Comparison of ENCODE assay signal across 12 cellular contexts in genomic region chr6:128570439-128571063, GRCh38. TPM values are rescaled to one million over a fixed set of nuclear protein-coding genes. Genes with fewer than 3 reads are reported as not detected.
DNase-seq lines count a peak whose midpoint lies in the region; ATAC-seq and TF ChIP-seq lines count a peak whose summit lies in the region.
"Had no signal": no experiment of that assay in that cellular context is flagged by ENCODE, and none has a peak within 500 bp of the region (broad histone marks: within the 10 kb centered on the region; RNA-seq: fewer than 3 reads in every experiment).

No MANE protein-coding gene starts in this region.

- no peak for TF ChIP-seq POLR2A in upper lobe of left lung (IDR thresholded peaks at IDR 0.05)

- CTCF ChIA-PET in MCF 10A (lab: Yijun Ruan, JAX) = interaction anchor here (0.6 to 0.7 kb wide), 4 partner anchors 60 to 1336 kb away, joined by 3 read pairs; no protein-coding TSS in a partner anchor

- H3K9me3 Mint-ChIP-seq in MCF 10A (ENCODE audit: unreplicated experiment) (no peaks in the 10 kb centered on the region), mesothelial cell of epicardium (peaks cover 11% of the 10 kb centered on the region)
- H3K9me3 Mint-ChIP-seq in activated T-cell treated with anti-CD3 and anti-CD28 coated beads, Interleukin-2, amount 50 U/mL, for 24 hours = no peaks in the 10 kb centered on the region

- no peaks in the 10 kb centered on the region for H3F3A ChIP-seq in MM.1S (ENCODE audit: insufficient read depth, low read length)

- TF ChIP-seq CTCF in MM.1S (IDR thresholded peaks at IDR 0.05; ENCODE audit: low read length) (no peak), MCF 10A (IDR thresholded peaks at IDR 0.05; ENCODE audit: unreplicated experiment) (no peak), mesothelial cell of epicardium (IDR thresholded peaks at IDR 0.05; ENCODE audit: unreplicated experiment) (no peak), upper lobe of left lung (IDR thresholded peaks at IDR 0.05) (no peak)

- DNase-seq in EL = peak; percentile 42
- peak; percentile 11 for DNase-seq in MM.1S
- peak; percentile 32 for DNase-seq in MCF 10A (ENCODE audit: unreplicated experiment)
- no peak for DNase-seq in mesothelial cell of epicardium (ENCODE audit: low spot score in 2 of 2, unreplicated experiment in 2 of 2)
- no peak for DNase-seq in activated T-cell treated with anti-CD3 and anti-CD28 coated beads, Interleukin-2, amount 50 U/mL, for 24 hours
- DNase-seq in D341Med (ENCODE audit: low spot score) = no peak
- DNase-seq in NCI-H2029 treated with DMSO at 0.1 percent for 48 hours (lab: John Stamatoyannopoulos, UW) = no peak
- DNase-seq in upper lobe of left lung = no peak
- DNase-seq: activated CD4-positive, CD25-positive, alpha-beta regulatory T cell; glutamatergic neuron; stimulated activated CD8-positive, alpha-beta memory T cell treated with anti-CD3 and anti-CD28 coated beads, Interleukin-4, amount 100 ng/mL, for 48 hours had no signal

- peak overlapping the region; percentile 43 for H3K4me3 Mint-ChIP-seq in MCF 10A (ENCODE audit: unreplicated experiment)
- H3K4me3 Mint-ChIP-seq in mesothelial cell of epicardium = no peak overlapping the region
- no peak overlapping the region for H3K4me3 Mint-ChIP-seq in activated T-cell treated with anti-CD3 and anti-CD28 coated beads, Interleukin-2, amount 50 U/mL, for 24 hours

- H3K9ac ChIP-seq in MM.1S (ENCODE audit: low read length) = no peak overlapping the region
- H3K9ac ChIP-seq: BLaER1 treated with 17β-estradiol and CSF1 and Interleukin-3, amounts not matched to agents 10 nM and 100 nM had no signal

- peak overlapping the region; percentile 66 for H3K27ac Mint-ChIP-seq in MCF 10A (ENCODE audit: low read depth, unreplicated experiment)
- peak overlapping the region; percentile 76 for H3K27ac Mint-ChIP-seq in mesothelial cell of epicardium
- H3K27ac Mint-ChIP-seq in activated T-cell treated with anti-CD3 and anti-CD28 coated beads, Interleukin-2, amount 50 U/mL, for 24 hours = no peak overlapping the region

- H3K27me3 Mint-ChIP-seq in MCF 10A (ENCODE audit: insufficient read depth, unreplicated experiment) (no peaks in the 10 kb centered on the region), mesothelial cell of epicardium (ENCODE audit: low read depth) (no peaks in the 10 kb centered on the region)
- no peaks in the 10 kb centered on the region for H3K27me3 Mint-ChIP-seq in activated T-cell treated with anti-CD3 and anti-CD28 coated beads, Interleukin-2, amount 50 U/mL, for 24 hours

- H3K79me2 ChIP-seq in MM.1S (ENCODE audit: low read length) = no peaks in the 10 kb centered on the region

- no peaks in the 10 kb centered on the region for H3K4me1 ChIP-seq in MM.1S (ENCODE audit: low read length)
- H3K4me1 ChIP-seq in upper lobe of left lung = no peaks in the 10 kb centered on the region

- no peaks in the 10 kb centered on the region for H3K9me3 ChIP-seq in MM.1S (replicated peaks; ENCODE audit: insufficient read depth, low read length)
- no peaks in the 10 kb centered on the region for H3K9me3 ChIP-seq in upper lobe of left lung
- H3K9me3 ChIP-seq: BLaER1 treated with 17β-estradiol and CSF1 and Interleukin-3, amounts not matched to agents 10 nM and 100 nM had no signal

- H3K4me2 ChIP-seq in MM.1S (ENCODE audit: low read depth, low read length) = no peak overlapping the region
- H3K4me2 ChIP-seq: BLaER1 treated with 17β-estradiol and CSF1 and Interleukin-3, amounts not matched to agents 10 nM and 100 nM had no signal

- H3K27me3 ChIP-seq in MM.1S (replicated peaks; ENCODE audit: insufficient read depth, low read length) (no peaks in the 10 kb centered on the region), upper lobe of left lung (no peaks in the 10 kb centered on the region)
- H3K27me3 ChIP-seq: BLaER1 treated with 17β-estradiol and CSF1 and Interleukin-3, amounts not matched to agents 10 nM and 100 nM had no signal

- no peaks in the 10 kb centered on the region for H3K9me2 ChIP-seq in MM.1S (replicated peaks; ENCODE audit: insufficient read depth, low read length)

- H3K36me3 ChIP-seq in MM.1S (replicated peaks; ENCODE audit: insufficient read depth, low read length) (no peaks in the 10 kb centered on the region), upper lobe of left lung (no peaks in the 10 kb centered on the region)
- H3K36me3 ChIP-seq: BLaER1 treated with 17β-estradiol and CSF1 and Interleukin-3, amounts not matched to agents 10 nM and 100 nM had no signal

- no TSS peak for BruUV-seq in MCF 10A (replicated peaks; lab: Mats Ljungman, UMichigan)

- no peak for TF ChIP-seq EP300 in upper lobe of left lung (IDR thresholded peaks at IDR 0.05)

- peaks cover 34% of the 10 kb centered on the region for H3K4me1 Mint-ChIP-seq in MCF 10A (ENCODE audit: insufficient read depth, unreplicated experiment)
- H3K4me1 Mint-ChIP-seq in mesothelial cell of epicardium = peaks cover 17% of the 10 kb centered on the region
- H3K4me1 Mint-ChIP-seq in activated T-cell treated with anti-CD3 and anti-CD28 coated beads, Interleukin-2, amount 50 U/mL, for 24 hours (ENCODE audit: low read depth) = peaks cover 4% of the 10 kb centered on the region

- no peaks in the 10 kb centered on the region for H4K20me1 ChIP-seq in MM.1S (ENCODE audit: insufficient read depth, low read length)
- H4K20me1 ChIP-seq: BLaER1 treated with 17β-estradiol and CSF1 and Interleukin-3, amounts not matched to agents 10 nM and 100 nM had no signal

- no peak overlapping the region for H3K4me3 ChIP-seq in MM.1S (ENCODE audit: low read length)
- no peak overlapping the region for H3K4me3 ChIP-seq in upper lobe of left lung
- H3K4me3 ChIP-seq: BLaER1 treated with 17β-estradiol and CSF1 and Interleukin-3, amounts not matched to agents 10 nM and 100 nM had no signal

- H3K36me3 Mint-ChIP-seq in MCF 10A (ENCODE audit: insufficient read depth, unreplicated experiment) (peaks cover 7% of the 10 kb centered on the region), mesothelial cell of epicardium (no peaks in the 10 kb centered on the region)
- no peaks in the 10 kb centered on the region for H3K36me3 Mint-ChIP-seq in activated T-cell treated with anti-CD3 and anti-CD28 coated beads, Interleukin-2, amount 50 U/mL, for 24 hours (ENCODE audit: low read depth)

- no peak overlapping the region for H2AFZ ChIP-seq in MM.1S (ENCODE audit: low read length)

- intact Hi-C loops in MCF 10A (cut with micrococcal nuclease) = no loop called here

- WGBS in upper lobe of left lung, 2 donors = 72 to 80% methylated on average over 5 of the region's 5 CpGs

- POLR2A ChIA-PET in MCF 10A (lab: Yijun Ruan, JAX) = interaction anchor here (0.7 to 2.9 kb wide), 6 partner anchors 21 to 50 kb away, joined by 3 to 16 read pairs (median 4); partner anchors contain the start of gene PTPRK

- H3K27ac ChIP-seq in MM.1S (ENCODE audit: low read length) (no peak overlapping the region), upper lobe of left lung (no peak overlapping the region)
- H3K27ac ChIP-seq: BLaER1 treated with 17β-estradiol and CSF1 and Interleukin-3, amounts not matched to agents 10 nM and 100 nM had no signal

- ATAC-seq in upper lobe of left lung (ENCODE audit: low FRiP score in 2 of 2) = no peak

RNA-seq across cellular contexts. Expression of gene PTPRK, which starts 50.2 kb away (rescaled TPM):
- total RNA-seq in MCF 10A (2022) (50.2 and 55.5 TPM in 2 replicates), mesothelial cell of epicardium (87.4 to 93.7 TPM (median 90.0 TPM) in 3 replicates), upper lobe of left lung (10 to 100 TPM; 42.7 to 97.4 (median 65.2) TPM)

Comparison
In these comparisons a context has a peak if more than half of its experiments do, and no peak if none do; other contexts are left out.
1. DNase-seq: peak in EL (single experiment), MM.1S (single experiment) and MCF 10A (single experiment); none in mesothelial cell of epicardium (0 of 2), activated T-cell treated with anti-CD3 and anti-CD28 coated beads, Interleukin-2, amount 50 U/mL, for 24 hours (single experiment), D341Med (single experiment), NCI-H2029 treated with DMSO at 0.1 percent for 48 hours (single experiment) and upper lobe of left lung (0 of 2).